ENCODE assay signal across 1 cellular context in the genomic region with DNA sequence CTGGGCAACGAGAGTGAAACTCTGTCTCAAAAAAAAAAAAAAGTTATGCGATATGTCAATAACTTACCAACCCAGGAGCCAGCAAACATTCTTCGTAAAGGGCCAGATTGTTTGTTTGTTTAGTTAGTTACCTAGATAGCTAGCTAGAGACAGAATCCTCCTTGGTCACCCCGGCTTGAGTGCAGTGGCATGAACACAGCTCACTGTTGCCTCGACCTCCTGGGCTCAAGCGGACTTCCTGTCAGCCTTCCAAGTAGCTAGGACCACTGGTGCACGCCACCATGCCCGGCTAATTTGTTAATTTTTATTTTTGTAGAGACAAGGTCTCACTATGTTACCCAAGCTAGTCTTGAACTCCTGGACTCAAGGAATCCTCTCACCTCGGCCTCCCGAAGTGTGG.
TF ChIP-seq lines count a peak whose summit lies in the region.

No MANE protein-coding gene starts in this region.

TF ChIP-seq in SK-N-SH, 30 proteins besides CTCF, POLR2A, EP300 and RAD21:
- TF ChIP-seq, protein P1, sequence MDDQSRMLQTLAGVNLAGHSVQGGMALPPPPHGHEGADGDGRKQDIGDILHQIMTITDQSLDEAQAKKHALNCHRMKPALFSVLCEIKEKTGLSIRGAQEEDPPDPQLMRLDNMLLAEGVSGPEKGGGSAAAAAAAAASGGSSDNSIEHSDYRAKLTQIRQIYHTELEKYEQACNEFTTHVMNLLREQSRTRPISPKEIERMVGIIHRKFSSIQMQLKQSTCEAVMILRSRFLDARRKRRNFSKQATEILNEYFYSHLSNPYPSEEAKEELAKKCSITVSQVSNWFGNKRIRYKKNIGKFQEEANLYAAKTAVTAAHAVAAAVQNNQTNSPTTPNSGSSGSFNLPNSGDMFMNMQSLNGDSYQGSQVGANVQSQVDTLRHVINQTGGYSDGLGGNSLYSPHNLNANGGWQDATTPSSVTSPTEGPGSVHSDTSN (IDR thresholded peaks at IDR 0.05): no peak
- TF ChIP-seq RXRA (IDR thresholded peaks at IDR 0.05; ENCODE audit: borderline replicate concordance, low read depth) (no peak), GATA2 (CRISPR knock-in tag; IDR thresholded peaks at IDR 0.05) (no peak), CHD2 (IDR thresholded peaks at IDR 0.05; ENCODE audit: low read length, partially characterized antibody) (no peak), RCOR1 (IDR thresholded peaks at IDR 0.05; ENCODE audit: low read length) (no peak), TCF12 (IDR thresholded peaks at IDR 0.05) (no peak), TEAD4 (IDR thresholded peaks at IDR 0.05; ENCODE audit: borderline replicate concordance, insufficient read depth) (no peak), POLR2AphosphoS5 (IDR thresholded peaks at IDR 0.05; ENCODE audit: low read depth, low read length) (no peak), MEF2A (IDR thresholded peaks at IDR 0.05; ENCODE audit: borderline replicate concordance, low read depth) (no peak)
- TF ChIP-seq, protein P2, sequence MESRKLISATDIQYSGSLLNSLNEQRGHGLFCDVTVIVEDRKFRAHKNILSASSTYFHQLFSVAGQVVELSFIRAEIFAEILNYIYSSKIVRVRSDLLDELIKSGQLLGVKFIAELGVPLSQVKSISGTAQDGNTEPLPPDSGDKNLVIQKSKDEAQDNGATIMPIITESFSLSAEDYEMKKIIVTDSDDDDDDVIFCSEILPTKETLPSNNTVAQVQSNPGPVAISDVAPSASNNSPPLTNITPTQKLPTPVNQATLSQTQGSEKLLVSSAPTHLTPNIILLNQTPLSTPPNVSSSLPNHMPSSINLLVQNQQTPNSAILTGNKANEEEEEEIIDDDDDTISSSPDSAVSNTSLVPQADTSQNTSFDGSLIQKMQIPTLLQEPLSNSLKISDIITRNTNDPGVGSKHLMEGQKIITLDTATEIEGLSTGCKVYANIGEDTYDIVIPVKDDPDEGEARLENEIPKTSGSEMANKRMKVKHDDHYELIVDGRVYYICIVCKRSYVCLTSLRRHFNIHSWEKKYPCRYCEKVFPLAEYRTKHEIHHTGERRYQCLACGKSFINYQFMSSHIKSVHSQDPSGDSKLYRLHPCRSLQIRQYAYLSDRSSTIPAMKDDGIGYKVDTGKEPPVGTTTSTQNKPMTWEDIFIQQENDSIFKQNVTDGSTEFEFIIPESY (IDR thresholded peaks at IDR 0.05; ENCODE audit: borderline replicate concordance, low read depth): no peak
- TF ChIP-seq, protein P3, sequence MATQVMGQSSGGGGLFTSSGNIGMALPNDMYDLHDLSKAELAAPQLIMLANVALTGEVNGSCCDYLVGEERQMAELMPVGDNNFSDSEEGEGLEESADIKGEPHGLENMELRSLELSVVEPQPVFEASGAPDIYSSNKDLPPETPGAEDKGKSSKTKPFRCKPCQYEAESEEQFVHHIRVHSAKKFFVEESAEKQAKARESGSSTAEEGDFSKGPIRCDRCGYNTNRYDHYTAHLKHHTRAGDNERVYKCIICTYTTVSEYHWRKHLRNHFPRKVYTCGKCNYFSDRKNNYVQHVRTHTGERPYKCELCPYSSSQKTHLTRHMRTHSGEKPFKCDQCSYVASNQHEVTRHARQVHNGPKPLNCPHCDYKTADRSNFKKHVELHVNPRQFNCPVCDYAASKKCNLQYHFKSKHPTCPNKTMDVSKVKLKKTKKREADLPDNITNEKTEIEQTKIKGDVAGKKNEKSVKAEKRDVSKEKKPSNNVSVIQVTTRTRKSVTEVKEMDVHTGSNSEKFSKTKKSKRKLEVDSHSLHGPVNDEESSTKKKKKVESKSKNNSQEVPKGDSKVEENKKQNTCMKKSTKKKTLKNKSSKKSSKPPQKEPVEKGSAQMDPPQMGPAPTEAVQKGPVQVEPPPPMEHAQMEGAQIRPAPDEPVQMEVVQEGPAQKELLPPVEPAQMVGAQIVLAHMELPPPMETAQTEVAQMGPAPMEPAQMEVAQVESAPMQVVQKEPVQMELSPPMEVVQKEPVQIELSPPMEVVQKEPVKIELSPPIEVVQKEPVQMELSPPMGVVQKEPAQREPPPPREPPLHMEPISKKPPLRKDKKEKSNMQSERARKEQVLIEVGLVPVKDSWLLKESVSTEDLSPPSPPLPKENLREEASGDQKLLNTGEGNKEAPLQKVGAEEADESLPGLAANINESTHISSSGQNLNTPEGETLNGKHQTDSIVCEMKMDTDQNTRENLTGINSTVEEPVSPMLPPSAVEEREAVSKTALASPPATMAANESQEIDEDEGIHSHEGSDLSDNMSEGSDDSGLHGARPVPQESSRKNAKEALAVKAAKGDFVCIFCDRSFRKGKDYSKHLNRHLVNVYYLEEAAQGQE (IDR thresholded peaks at IDR 0.05; ENCODE audit: low read depth, low read length): no peak
